In genomic region chr11:65120831-65121230, GRCh38 we compare ENCODE assay signal across 8 cellular contexts. TPM values are rescaled to one million over a fixed set of nuclear protein-coding genes. Genes with fewer than 3 reads are reported as not detected.
A peak's percentile ranks its signal among the peaks of the same experiment; 100 is the strongest.
DNase-seq lines count a peak whose midpoint lies in the region; ATAC-seq and TF ChIP-seq lines count a peak whose summit lies in the region.

No MANE protein-coding gene starts in this region.

- H3K36me3 Mint-ChIP-seq in IgD-negative memory B cell: peaks cover 7% of the 10 kb centered on the region
- H3K36me3 Mint-ChIP-seq in chondrocyte (ENCODE audit: low read depth): peaks cover 10% of the 10 kb centered on the region
- H3K36me3 Mint-ChIP-seq in naive thymus-derived CD4-positive, alpha-beta T cell: peaks cover 0 to 34% (median 31%) of the 10 kb centered on the region in 5 donors

- TF ChIP-seq CTCF in AG09309 (IDR thresholded peaks at IDR 0.05; ENCODE audit: control insufficient read depth, insufficient read depth, low read depth, low read length, missing control alignments): no peak
- no peak for TF ChIP-seq CTCF in chondrocyte (IDR thresholded peaks at IDR 0.05)

- peak overlapping the region; percentile 98 to 99 (median 99) for H3K27ac Mint-ChIP-seq in IgD-negative memory B cell
- peak overlapping the region; percentile 96 for H3K27ac Mint-ChIP-seq in chondrocyte (ENCODE audit: unreplicated experiment)
- peak overlapping the region; percentile 98 to 100 (median 100) for H3K27ac Mint-ChIP-seq in naive thymus-derived CD4-positive, alpha-beta T cell

- intact Hi-C loops in naive thymus-derived CD4-positive, alpha-beta T cell (cut with micrococcal nuclease): no loop called here
- intact Hi-C loops in sciatic nerve (cut with DNase I): no loop called here

- peak overlapping the region; percentile 95 to 100 (median 99) for H3K4me3 Mint-ChIP-seq in IgD-negative memory B cell
- peak overlapping the region; percentile 98 for H3K4me3 Mint-ChIP-seq in chondrocyte (ENCODE audit: unreplicated experiment)
- H3K4me3 Mint-ChIP-seq in naive thymus-derived CD4-positive, alpha-beta T cell: peak overlapping the region; percentile 98 to 100 (median 99)

- peaks cover 25 to 30% of the 10 kb centered on the region in 2 donors for H3K4me1 ChIP-seq in naive thymus-derived CD4-positive, alpha-beta T cell (ENCODE audit: control insufficient read depth in 2 of 2, insufficient read depth in 2 of 2, low read length in 2 of 2)

- H3K9me3 ChIP-seq in naive thymus-derived CD4-positive, alpha-beta T cell (ENCODE audit: control insufficient read depth in 2 of 3, low read length in 3 of 3): no peaks in the 10 kb centered on the region

- POLR2A ChIA-PET in naive thymus-derived CD4-positive, alpha-beta T cell (lab: Charles Lee): interaction anchor here (0.5 to 9.9 kb wide), 20 partner anchors 10 to 849 kb away, joined by 3 to 237 read pairs (median 8); partner anchors contain the start of genes ARL2, MEN1, SAC3D1 and SF1

- CTCF ChIA-PET in naive thymus-derived CD4-positive, alpha-beta T cell (lab: Charles Lee): interaction anchor here (0.7 to 3.1 kb wide), 3 partner anchors 9 to 400 kb away, joined by 3 to 48 read pairs (median 10); partner anchors contain the start of genes ARL2 and TM7SF2

- DNase-seq in AG09309 (ENCODE audit: low read depth) (no peak), chondrocyte (ENCODE audit: low spot score) (no peak), NOMO-1 treated with DMSO at 0.1 percent for 48 hours (lab: John Stamatoyannopoulos, UW; ENCODE audit: unreplicated experiment) (no peak), 8988T (no peak), sciatic nerve (ENCODE audit: low spot score) (no peak)
- DNase-seq in naive thymus-derived CD4-positive, alpha-beta T cell: no peak

- peak overlapping the region; percentile 99 for H3K27ac ChIP-seq in naive thymus-derived CD4-positive, alpha-beta T cell (ENCODE audit: low read depth, low read length)

- H3K4me3 ChIP-seq in AG09309 (ENCODE audit: control insufficient read depth, low read depth, low read length): peak overlapping the region; percentile 99
- H3K4me3 ChIP-seq in naive thymus-derived CD4-positive, alpha-beta T cell (ENCODE audit: low read length): peak overlapping the region; percentile 99

- H3K4me1 Mint-ChIP-seq in IgD-negative memory B cell (peaks cover 15 to 41% (median 21%) of the 10 kb centered on the region in 3 donors), chondrocyte (ENCODE audit: low read depth) (peaks cover 44% of the 10 kb centered on the region)
- peaks cover 18 to 70% (median 52%) of the 10 kb centered on the region in 7 donors for H3K4me1 Mint-ChIP-seq in naive thymus-derived CD4-positive, alpha-beta T cell

- ATAC-seq in naive thymus-derived CD4-positive, alpha-beta T cell: no peak
- no peak for ATAC-seq in GM21515 (IDR thresholded peaks at IDR 0.05; ENCODE audit: unreplicated experiment)
- no peak for ATAC-seq in sciatic nerve

- no peaks in the 10 kb centered on the region for H3K9me3 Mint-ChIP-seq in IgD-negative memory B cell
- H3K9me3 Mint-ChIP-seq in chondrocyte (ENCODE audit: low read depth): no peaks in the 10 kb centered on the region
- peaks cover 0 to 2% (median 0%) of the 10 kb centered on the region in 11 donors for H3K9me3 Mint-ChIP-seq in naive thymus-derived CD4-positive, alpha-beta T cell

- H3K27me3 Mint-ChIP-seq in IgD-negative memory B cell (no peaks in the 10 kb centered on the region), chondrocyte (ENCODE audit: low read depth) (no peaks in the 10 kb centered on the region)
- H3K27me3 Mint-ChIP-seq in naive thymus-derived CD4-positive, alpha-beta T cell: no peaks in the 10 kb centered on the region

- no peaks in the 10 kb centered on the region for H3K27me3 ChIP-seq in naive thymus-derived CD4-positive, alpha-beta T cell (ENCODE audit: control insufficient read depth in 2 of 2, insufficient read depth in 2 of 2, low read length in 2 of 2)

- H3K36me3 ChIP-seq in naive thymus-derived CD4-positive, alpha-beta T cell (ENCODE audit: control insufficient read depth in 2 of 3, insufficient read depth in 3 of 3, low read length in 3 of 3): peaks cover 16 to 54% (median 19%) of the 10 kb centered on the region in 3 experiments

RNA-seq across cellular contexts. Expression of gene FAU, which starts 1.1 kb away (rescaled TPM):
- 1,422 TPM for polyA plus RNA-seq in IgD-negative memory B cell
- total RNA-seq in chondrocyte (506 to 669 TPM (median 519 TPM) in 3 replicates), sciatic nerve (722 TPM)
- 1,000 to 10,000 TPM; 1,053 to 1,849 (median 1,722) TPM for total RNA-seq in naive thymus-derived CD4-positive, alpha-beta T cell
- 1,000 to 10,000 TPM; 1,055 to 1,372 TPM for polyA plus RNA-seq in naive thymus-derived CD4-positive, alpha-beta T cell

RNA-seq across cellular contexts. Expression of gene MRPL49, which starts 1.3 kb away (rescaled TPM):
- 95.5 TPM for polyA plus RNA-seq in IgD-negative memory B cell
- total RNA-seq in chondrocyte: 37.2 to 43.2 TPM (median 40.5 TPM) in 3 replicates
- 10 to 100 TPM; 38.1 to 65.5 (median 51.9) TPM for total RNA-seq in naive thymus-derived CD4-positive, alpha-beta T cell
- polyA plus RNA-seq in naive thymus-derived CD4-positive, alpha-beta T cell: 100 to 1,000 TPM in 1 of 2 donors, 10 to 100 TPM in 1; 93.7 to 102 TPM
- total RNA-seq in sciatic nerve: 32.1 TPM

RNA-seq across cellular contexts. Expression of gene ZNHIT2, which starts 3.3 kb away (rescaled TPM):
- polyA plus RNA-seq in IgD-negative memory B cell: 20.2 TPM
- total RNA-seq in chondrocyte: 7.9 to 8.7 TPM (median 7.9 TPM) in 3 replicates
- 10 to 100 TPM in 4 of 5 experiments, 1 to 10 TPM in 1; 9.9 to 18.2 (median 11.3) TPM for total RNA-seq in naive thymus-derived CD4-positive, alpha-beta T cell
- 10 to 100 TPM; 29.9 to 35.6 TPM for polyA plus RNA-seq in naive thymus-derived CD4-positive, alpha-beta T cell
- 6.8 TPM for total RNA-seq in sciatic nerve

RNA-seq across cellular contexts. Expression of gene TM7SF2, which starts 9.2 kb away (rescaled TPM):
- 18.2 TPM for polyA plus RNA-seq in IgD-negative memory B cell
- total RNA-seq in chondrocyte (10.3 to 14.4 TPM (median 10.7 TPM) in 3 replicates), sciatic nerve (18.2 TPM)
- 10 to 100 TPM; 21.6 to 37.8 (median 30.8) TPM for total RNA-seq in naive thymus-derived CD4-positive, alpha-beta T cell
- 10 to 100 TPM; 15.0 to 21.1 TPM for polyA plus RNA-seq in naive thymus-derived CD4-positive, alpha-beta T cell

RNA-seq across cellular contexts. Expression of gene SYVN1, which starts 13.5 kb away (rescaled TPM):
- polyA plus RNA-seq in IgD-negative memory B cell: 61.2 TPM
- total RNA-seq in chondrocyte (47.5 to 53.5 TPM (median 49.2 TPM) in 3 replicates), sciatic nerve (75.9 TPM)
- total RNA-seq in naive thymus-derived CD4-positive, alpha-beta T cell: 10 to 100 TPM; 61.0 to 84.6 (median 67.9) TPM
- 10 to 100 TPM in 1 of 2 donors, 1 to 10 TPM in 1; 8.6 to 15.0 TPM for polyA plus RNA-seq in naive thymus-derived CD4-positive, alpha-beta T cell
